ENCODE assay signal across 8 cellular contexts in genomic region chr7:24576171-24577052, GRCh38. TPM values are rescaled to one million over a fixed set of nuclear protein-coding genes. Genes with fewer than 3 reads are reported as not detected.
DNase-seq lines count a peak whose midpoint lies in the region; ATAC-seq and TF ChIP-seq lines count a peak whose summit lies in the region.

No MANE protein-coding gene starts in this region.

- H4K20me1 ChIP-seq in hepatocyte (ENCODE audit: insufficient read depth, poor library complexity, severe bottlenecking), result no peaks in the 10 kb centered on the region

- H3K9me3 ChIP-seq in WERI-Rb-1 (ENCODE audit: severe bottlenecking) (no peaks in the 10 kb centered on the region), hepatocyte (ENCODE audit: low read depth) (no peaks in the 10 kb centered on the region)

- no peaks in the 10 kb centered on the region for H3K36me3 ChIP-seq in WERI-Rb-1
- no peaks in the 10 kb centered on the region for H3K36me3 ChIP-seq in hepatocyte (replicated peaks; ENCODE audit: insufficient read depth, low read depth)

- no peak overlapping the region for H3K27ac ChIP-seq in WERI-Rb-1
- H3K27ac ChIP-seq in hepatocyte, result peak overlapping the region; percentile 18

- no peaks in the 10 kb centered on the region for H3K9me2 ChIP-seq in hepatocyte (replicated peaks; ENCODE audit: insufficient read depth)

- H3K4me3 ChIP-seq in AG09309 (ENCODE audit: control insufficient read depth, low read depth, low read length) (no peak overlapping the region), WERI-Rb-1 (ENCODE audit: low read depth, low read length) (no peak overlapping the region), hepatocyte (no peak overlapping the region)

- peak; percentile 72 for TF ChIP-seq CTCF in AG09309 (IDR thresholded peaks at IDR 0.05; ENCODE audit: control insufficient read depth, insufficient read depth, low read depth, low read length, missing control alignments)
- TF ChIP-seq CTCF in GM12872 (IDR thresholded peaks at IDR 0.05; ENCODE audit: insufficient read depth, low read depth, low read length), result peak; percentile 71
- peak; percentile 59 for TF ChIP-seq CTCF in WERI-Rb-1 (IDR thresholded peaks at IDR 0.05; ENCODE audit: low read depth, low read length)
- TF ChIP-seq CTCF in hepatocyte (IDR thresholded peaks at IDR 0.05; ENCODE audit: poor library complexity), result peak; percentile 75

- peak; percentile 33 for DNase-seq in AG09309 (ENCODE audit: low read depth)
- peak; percentile 77 for DNase-seq in NCI-H2107 treated with DMSO at 0.1 percent for 48 hours (lab: John Stamatoyannopoulos, UW; ENCODE audit: unreplicated experiment)
- DNase-seq in WERI-Rb-1, result peak; percentile 30
- DNase-seq in hepatocyte (ENCODE audit: low spot score), result peak; percentile 84
- DNase-seq in superior temporal gyrus (ENCODE audit: extremely low spot score), result peak; percentile 84
- DNase-seq in stimulated activated CD4-positive, alpha-beta T cell treated with anti-CD3 and anti-CD28 coated beads, Interleukin-4, amount 100 ng/mL, for 24 hours, result no peak

- H2AFZ ChIP-seq in hepatocyte, result no peak overlapping the region

- peaks cover 16% of the 10 kb centered on the region for H3K4me1 ChIP-seq in hepatocyte (ENCODE audit: insufficient read depth)

- ATAC-seq in HG03097 (IDR thresholded peaks at IDR 0.05; ENCODE audit: low FRiP score, unreplicated experiment), result peak; percentile 27

- H3K79me2 ChIP-seq in hepatocyte, result peaks cover 54% of the 10 kb centered on the region

- H3K27me3 ChIP-seq in WERI-Rb-1 (ENCODE audit: insufficient read depth, low read depth, severe bottlenecking), result no peaks in the 10 kb centered on the region
- no peaks in the 10 kb centered on the region for H3K27me3 ChIP-seq in hepatocyte

- peak overlapping the region; percentile 84 for H3K4me2 ChIP-seq in hepatocyte

- 28% methylated on average over 2 of the region's 2 CpGs for WGBS in hepatocyte (ENCODE audit: low lambda C conversion rate, missing lambda C conversion rate)

RNA-seq across cellular contexts. Expression of gene PALS2, which starts 3.2 kb away (rescaled TPM):
- total RNA-seq in hepatocyte, result 74.9 and 84.5 TPM in 2 replicates
- 37.6 and 43.9 TPM in 2 replicates for polyA plus RNA-seq in hepatocyte
